ENCODE assay signal across 8 cellular contexts in the genomic region with DNA sequence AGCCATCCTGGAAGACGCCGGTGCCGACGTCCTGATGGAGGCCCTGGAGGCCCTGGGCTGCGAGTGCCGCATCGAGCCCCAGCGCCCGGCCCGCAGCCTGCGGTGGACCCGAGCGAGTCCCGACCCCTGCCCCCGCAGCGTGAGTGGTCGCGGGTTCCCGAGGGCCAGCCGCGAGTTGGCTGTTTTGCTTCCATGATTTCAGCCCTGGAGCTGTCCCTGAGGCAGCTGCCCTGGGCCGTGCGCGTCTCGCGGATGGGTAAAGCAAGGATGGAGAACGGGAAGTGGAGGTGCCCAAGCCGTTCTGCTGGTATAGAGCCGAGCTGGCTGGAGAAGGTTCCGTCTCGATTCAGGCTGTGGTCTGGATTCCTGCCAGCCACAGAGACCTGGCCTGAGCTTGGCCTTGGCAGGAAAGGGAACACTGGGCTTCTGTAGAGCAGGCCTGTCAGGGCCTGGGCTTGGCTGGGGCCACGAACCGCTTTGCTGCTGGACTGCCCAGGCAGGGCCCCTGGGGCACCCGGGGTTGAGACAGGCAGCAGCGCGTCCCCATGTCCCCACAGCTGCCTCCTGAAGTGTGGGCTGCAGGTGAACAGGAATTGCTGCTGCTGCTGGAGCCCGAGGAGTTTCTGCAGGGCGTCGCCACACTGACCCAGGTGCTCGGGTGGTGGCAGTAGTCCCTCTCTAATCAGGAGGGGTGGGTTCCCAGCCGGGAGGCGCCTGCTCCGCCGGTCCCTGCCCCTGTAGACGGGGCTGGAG. TPM values are rescaled to one million over a fixed set of nuclear protein-coding genes. Genes with fewer than 3 reads are reported as not detected.
A peak's percentile ranks its signal among the peaks of the same experiment; 100 is the strongest.
DNase-seq lines count a peak whose midpoint lies in the region; ATAC-seq and TF ChIP-seq lines count a peak whose summit lies in the region.

No MANE protein-coding gene starts in this region.

- H3K9me3 Mint-ChIP-seq in activated naive CD4-positive, alpha-beta T cell treated with anti-CD3 and anti-CD28 coated beads for 36 hours: no peaks in the 10 kb centered on the region
- H3K9me3 Mint-ChIP-seq in dendritic cell treated with granulocyte-macrophage colony-stimulating factor and Interleukin-4, amounts not matched to agents 40 ng/mL and 50 ng/mL, for 4 days: no peaks in the 10 kb centered on the region

- peak overlapping the region; percentile 88 for H3K4me3 ChIP-seq in mononuclear cell (ENCODE audit: low read length)

- H3K4me1 ChIP-seq in mononuclear cell (ENCODE audit: insufficient read depth, low read length): peaks cover 36% of the 10 kb centered on the region

- intact Hi-C loops in activated naive CD4-positive, alpha-beta T cell treated with anti-CD3 and anti-CD28 coated beads for 36 hours (cut with micrococcal nuclease): loop anchor here (1.0 to 5.0 kb wide), 8 partner anchors 8 to 465 kb away; partner anchors contain the start of genes CRAMP1, FAHD1, HAGH and IFT140
- intact Hi-C loops in dendritic cell treated with granulocyte-macrophage colony-stimulating factor and Interleukin-4, amounts not matched to agents 40 ng/mL and 50 ng/mL, for 4 days (cut with micrococcal nuclease): loop anchor here (1.0 to 5.0 kb wide), 3 partner anchors 8 to 153 kb away; partner anchors contain the start of genes MAPK8IP3, NUBP2 and SPSB3

- H3K4me1 Mint-ChIP-seq in activated naive CD4-positive, alpha-beta T cell treated with anti-CD3 and anti-CD28 coated beads for 36 hours (ENCODE audit: low read depth): peaks cover 7% of the 10 kb centered on the region
- H3K4me1 Mint-ChIP-seq in dendritic cell treated with granulocyte-macrophage colony-stimulating factor and Interleukin-4, amounts not matched to agents 40 ng/mL and 50 ng/mL, for 4 days (ENCODE audit: low read depth): peaks cover 50% of the 10 kb centered on the region

- H3K27me3 ChIP-seq in mononuclear cell (ENCODE audit: insufficient read depth, low read length): no peaks in the 10 kb centered on the region

- ATAC-seq in HG03457 (IDR thresholded peaks at IDR 0.05; ENCODE audit: unreplicated experiment): no peak

- TF ChIP-seq CTCF in GM10266 (IDR thresholded peaks at IDR 0.05; ENCODE audit: control insufficient read depth, insufficient read depth, low read depth, missing control alignments): no peak

- H3K4me3 Mint-ChIP-seq in activated naive CD4-positive, alpha-beta T cell treated with anti-CD3 and anti-CD28 coated beads for 36 hours: peak overlapping the region; percentile 93
- H3K4me3 Mint-ChIP-seq in dendritic cell treated with granulocyte-macrophage colony-stimulating factor and Interleukin-4, amounts not matched to agents 40 ng/mL and 50 ng/mL, for 4 days: peak overlapping the region; percentile 90

- peaks cover 10% of the 10 kb centered on the region for H3K36me3 Mint-ChIP-seq in activated naive CD4-positive, alpha-beta T cell treated with anti-CD3 and anti-CD28 coated beads for 36 hours (ENCODE audit: low read depth)
- H3K36me3 Mint-ChIP-seq in dendritic cell treated with granulocyte-macrophage colony-stimulating factor and Interleukin-4, amounts not matched to agents 40 ng/mL and 50 ng/mL, for 4 days (ENCODE audit: low read depth): peaks cover 81% of the 10 kb centered on the region

- DNase-seq in activated naive CD4-positive, alpha-beta T cell treated with anti-CD3 and anti-CD28 coated beads for 36 hours: peak; percentile 38
- DNase-seq in activated naive CD4-positive, alpha-beta T cell (lab: John Stamatoyannopoulos, UW): no peak
- DNase-seq in RPMI7951 (ENCODE audit: low read depth) (peak; percentile 75), HuH-7.5 (ENCODE audit: low spot score) (no peak), GM10266 (ENCODE audit: extremely low spot score) (no peak)

- peak overlapping the region; percentile 32 for H3K27ac Mint-ChIP-seq in activated naive CD4-positive, alpha-beta T cell treated with anti-CD3 and anti-CD28 coated beads for 36 hours
- H3K27ac Mint-ChIP-seq in dendritic cell treated with granulocyte-macrophage colony-stimulating factor and Interleukin-4, amounts not matched to agents 40 ng/mL and 50 ng/mL, for 4 days: peak overlapping the region; percentile 85

- no peaks in the 10 kb centered on the region for H3K9me3 ChIP-seq in mononuclear cell (ENCODE audit: low read depth, low read length)

- H3K27me3 Mint-ChIP-seq in activated naive CD4-positive, alpha-beta T cell treated with anti-CD3 and anti-CD28 coated beads for 36 hours (ENCODE audit: low read depth): no peaks in the 10 kb centered on the region
- H3K27me3 Mint-ChIP-seq in dendritic cell treated with granulocyte-macrophage colony-stimulating factor and Interleukin-4, amounts not matched to agents 40 ng/mL and 50 ng/mL, for 4 days: no peaks in the 10 kb centered on the region

- CTCF ChIA-PET in activated naive CD4-positive, alpha-beta T cell treated with anti-CD3 and anti-CD28 coated beads for 36 hours (lab: Charles Lee): interaction anchor here (1.8 to 3.5 kb wide), 2 partner anchors 9 to 68 kb away, joined by 10 to 26 read pairs; partner anchors contain the start of genes MAPK8IP3, NUBP2 and SPSB3

RNA-seq across cellular contexts. Expression of gene MRPS34, which starts 0.9 kb away (rescaled TPM):
- 100 to 1,000 TPM; 122 to 138 TPM for total RNA-seq in activated naive CD4-positive, alpha-beta T cell treated with anti-CD3 and anti-CD28 coated beads for 36 hours
- total RNA-seq in RPMI7951 (2014; rRNA removed; shearing (Covaris generic)): 82.5 and 136 TPM in 2 replicates
- 17.1 TPM for total RNA-seq in mononuclear cell

RNA-seq across cellular contexts. Expression of gene EME2, which starts 1.3 kb away (rescaled TPM):
- 1 to 10 TPM; 7.7 to 7.8 TPM for total RNA-seq in activated naive CD4-positive, alpha-beta T cell treated with anti-CD3 and anti-CD28 coated beads for 36 hours
- total RNA-seq in RPMI7951 (2014; rRNA removed; shearing (Covaris generic)): 1.1 and 1.6 TPM in 2 replicates
- 13.3 TPM for total RNA-seq in mononuclear cell

RNA-seq across cellular contexts. Expression of gene NME3, which starts 2.5 kb away (rescaled TPM):
- 10 to 100 TPM; 39.4 to 44.1 TPM for total RNA-seq in activated naive CD4-positive, alpha-beta T cell treated with anti-CD3 and anti-CD28 coated beads for 36 hours
- total RNA-seq in RPMI7951 (2014; rRNA removed; shearing (Covaris generic)): 50.2 and 65.5 TPM in 2 replicates
- total RNA-seq in mononuclear cell: 17.6 TPM

RNA-seq across cellular contexts. Expression of gene SPSB3, which starts 8.5 kb away (rescaled TPM):
- total RNA-seq in activated naive CD4-positive, alpha-beta T cell treated with anti-CD3 and anti-CD28 coated beads for 36 hours: 10 to 100 TPM; 14.0 to 17.0 TPM
- 15.6 and 22.7 TPM in 2 replicates for total RNA-seq in RPMI7951 (2014; rRNA removed; shearing (Covaris generic))
- 40.0 TPM for total RNA-seq in mononuclear cell

RNA-seq across cellular contexts. Expression of gene NUBP2, which starts 8.9 kb away (rescaled TPM):
- total RNA-seq in activated naive CD4-positive, alpha-beta T cell treated with anti-CD3 and anti-CD28 coated beads for 36 hours: 10 to 100 TPM; 37.9 to 42.4 TPM
- total RNA-seq in RPMI7951 (2014; rRNA removed; shearing (Covaris generic)): 50.1 and 71.5 TPM in 2 replicates
- total RNA-seq in mononuclear cell: 26.2 TPM

Comparison
In these comparisons a context has a peak if more than half of its experiments do, and no peak if none do; other contexts are left out.
1. DNase-seq: peak in activated naive CD4-positive, alpha-beta T cell treated with anti-CD3 and anti-CD28 coated beads for 36 hours (single experiment) and RPMI7951 (single experiment); none in activated naive CD4-positive, alpha-beta T cell (0 of 4), HuH-7.5 (single experiment) and GM10266 (single experiment).